Comparison of ENCODE assay signal across 15 cellular contexts in genomic region chr18:39184176-39184575, GRCh38.
A peak's percentile ranks its signal among the peaks of the same experiment; 100 is the strongest.
DNase-seq lines count a peak whose midpoint lies in the region; ATAC-seq and TF ChIP-seq lines count a peak whose summit lies in the region.
"Had no signal": no experiment of that assay in that cellular context is flagged by ENCODE, and none has a peak within 500 bp of the region (broad histone marks: within the 10 kb centered on the region; RNA-seq: fewer than 3 reads in every experiment).

No MANE protein-coding gene starts in this region.

- peak; percentile 11 for DNase-seq in NCI-H1694 treated with DMSO at 0.1 percent for 48 hours (lab: John Stamatoyannopoulos, UW)
- DNase-seq in NCI-H1694 (lab: John Stamatoyannopoulos, UW): no peak
- peak; percentile 62 to 93 for DNase-seq in NCI-H524 (lab: John Stamatoyannopoulos, UW)
- DNase-seq in SK-N-DZ (ENCODE audit: low spot score): peak; percentile 96
- no peak for DNase-seq in islet precursor cell
- no peak for DNase-seq in GM13976 (ENCODE audit: low spot score)
- no peak for DNase-seq in mucosa of gallbladder (ENCODE audit: low spot score)
- no peak for DNase-seq in left ventricle myocardium superior
- DNase-seq: AML-193; Caco-2; CD8-positive, alpha-beta memory T cell; DMS79; GOT3; H9; IMR-90 had no signal

- in situ Hi-C loops in GM13976 (cut with MboI; ENCODE audit: low sequenced_read_pairs, unreplicated experiment): no loop called here

- intact Hi-C loops in left ventricle myocardium superior (cut with micrococcal nuclease): no loop called here

- no peak for TF ChIP-seq CTCF in GM13976 (IDR thresholded peaks at IDR 0.05; ENCODE audit: borderline replicate concordance, control extremely low read depth, extremely low read depth, insufficient read depth, missing control alignments)

- no peak for ATAC-seq in left ventricle myocardium superior

Comparison
In these comparisons a context has a peak if more than half of its experiments do, and no peak if none do; other contexts are left out.
1. DNase-seq: peak in NCI-H1694 treated with DMSO at 0.1 percent for 48 hours (single experiment), NCI-H524 (2 of 2) and SK-N-DZ (single experiment); none in NCI-H1694 (single experiment), islet precursor cell (single experiment), GM13976 (single experiment), mucosa of gallbladder (single experiment) and left ventricle myocardium superior (single experiment).